22 cellular contexts compared by ENCODE assay signal in the genomic region with DNA sequence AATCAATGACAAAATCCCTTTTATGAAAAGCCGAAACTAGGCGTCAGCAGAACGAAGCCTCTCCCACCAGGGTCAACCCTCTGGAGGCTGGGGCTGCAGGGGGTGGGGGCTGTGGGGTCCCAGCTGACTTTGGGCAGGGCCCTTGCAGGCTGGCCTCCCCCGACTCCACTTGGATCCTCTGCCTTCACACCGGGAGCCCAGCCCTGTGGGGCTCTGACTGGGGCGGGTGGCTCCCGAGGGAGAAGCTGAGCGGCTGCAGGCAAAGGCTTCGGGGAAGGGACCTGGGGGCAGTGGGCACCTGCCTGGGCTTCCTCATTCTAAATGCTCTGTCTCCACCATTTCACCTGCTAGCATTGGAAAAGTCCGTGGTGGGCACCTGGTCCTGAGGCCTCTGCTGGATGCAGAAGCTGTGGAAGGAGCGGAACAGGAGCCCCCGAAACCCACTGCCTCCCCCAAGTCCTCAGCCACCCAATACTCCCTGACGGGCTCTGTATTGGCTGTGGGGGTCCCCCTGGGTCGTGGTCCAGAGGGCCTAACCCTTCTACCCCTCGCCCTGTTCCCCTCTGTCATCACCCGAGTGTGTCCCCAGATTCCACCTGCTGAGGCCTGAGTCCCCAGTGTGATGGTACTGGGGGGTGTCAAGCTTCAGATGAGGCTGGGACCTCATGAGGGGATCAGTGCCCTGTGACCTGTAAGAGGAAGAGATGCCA.
"Had no signal": no experiment of that assay in that cellular context is flagged by ENCODE, and none has a peak within 500 bp of the region (broad histone marks: within the 10 kb centered on the region; RNA-seq: fewer than 3 reads in every experiment).

No MANE protein-coding gene starts in this region.

- H3K4me3 ChIP-seq: ascending aorta, neural progenitor cell, pancreas, tibial nerve, vagina had no signal

- H3K36me3 ChIP-seq: ascending aorta, neural progenitor cell, pancreas, tibial nerve, vagina had no signal

- H3K4me2 ChIP-seq: neural progenitor cell had no signal

- ATAC-seq: naive thymus-derived CD4-positive, alpha-beta T cell; pancreas; SK-N-SH treated with all-trans-retinoic acid at 6 μM for 48 hours; T-cell had no signal

- H3K27ac ChIP-seq: ascending aorta, neural progenitor cell, pancreas, tibial nerve, vagina had no signal

- H3K4me1 ChIP-seq: ascending aorta, neural progenitor cell, pancreas, tibial nerve, vagina had no signal

- H3K9me3 ChIP-seq: ascending aorta, pancreas, vagina had no signal

- DNase-seq: activated CD4-positive, alpha-beta T cell treated with anti-CD3 and anti-CD28 coated beads for 48 hours; activated CD4-positive, CD25-positive, alpha-beta regulatory T cell; activated naive CD4-positive, alpha-beta T cell treated with anti-CD3 and anti-CD28 coated beads, Interleukin-2, amount 10 ng/mL, durations not matched to agents 7 days and 5 days; activated naive CD8-positive, alpha-beta T cell treated with anti-CD3 and anti-CD28 coated beads, Interleukin-2, amount 50 U/mL, for 24 hours; cortex of kidney; erythroblast; foreskin melanocyte; glutamatergic neuron; hypothalamus; islet precursor cell; mammary epithelial cell; naive thymus-derived CD4-positive, alpha-beta T cell; stimulated activated CD4-positive, alpha-beta T cell treated with anti-CD3 and anti-CD28 coated beads, Interleukin-12 subunit alpha, Interleukin-12 subunit beta, amount 100 ng/mL, for 4 hours; stimulated activated CD4-positive, alpha-beta T cell treated with anti-CD3 and anti-CD28 coated beads, Interleukin-1b, Interleukin-23, amount 100 ng/mL, for 48 hours; stimulated activated naive CD4-positive, alpha-beta T cell had no signal

- H2AFZ ChIP-seq: neural progenitor cell had no signal

- H3K9ac ChIP-seq: neural progenitor cell had no signal

- H3K27me3 ChIP-seq: ascending aorta, neural progenitor cell, pancreas, tibial nerve, vagina had no signal
